Comparison of ENCODE assay signal across 1 cellular context in genomic region chr12:14960548-14961465, GRCh38.
A peak's percentile ranks its signal among the peaks of the same experiment; 100 is the strongest.
TF ChIP-seq lines count a peak whose summit lies in the region.

No MANE protein-coding gene starts in this region.

TF ChIP-seq in SK-N-SH, 30 proteins besides CTCF, POLR2A, EP300 and RAD21 (continued from another document):
- no peak for TF ChIP-seq ZBTB33 (IDR thresholded peaks at IDR 0.05; ENCODE audit: borderline replicate concordance, low read depth)
- no peak for TF ChIP-seq MXI1 (IDR thresholded peaks at IDR 0.05; ENCODE audit: low read depth, low read length)
- no peak for TF ChIP-seq NRF1 (IDR thresholded peaks at IDR 0.05; ENCODE audit: low read depth, low read length)
- no peak for TF ChIP-seq RXRA (IDR thresholded peaks at IDR 0.05; ENCODE audit: borderline replicate concordance, low read depth)
- no peak for TF ChIP-seq TAF1 (IDR thresholded peaks at IDR 0.05; ENCODE audit: borderline replicate concordance, low read depth, low read length)
- TF ChIP-seq REST (IDR thresholded peaks at IDR 0.05; ENCODE audit: low read depth, low read length), result no peak
- TF ChIP-seq USF1 (IDR thresholded peaks at IDR 0.05; ENCODE audit: borderline replicate concordance, low read depth), result no peak
- TF ChIP-seq SMC3 (IDR thresholded peaks at IDR 0.05; ENCODE audit: low read depth, low read length), result no peak
- TF ChIP-seq GABPA (IDR thresholded peaks at IDR 0.05; ENCODE audit: low read depth), result 0 out of 2 replicates have a peak, but pooled peaks have one; percentile 10
TF ChIP-seq in SK-N-SH: peak in this region for 6.
